11 cellular contexts compared by ENCODE assay signal in the genomic region with DNA sequence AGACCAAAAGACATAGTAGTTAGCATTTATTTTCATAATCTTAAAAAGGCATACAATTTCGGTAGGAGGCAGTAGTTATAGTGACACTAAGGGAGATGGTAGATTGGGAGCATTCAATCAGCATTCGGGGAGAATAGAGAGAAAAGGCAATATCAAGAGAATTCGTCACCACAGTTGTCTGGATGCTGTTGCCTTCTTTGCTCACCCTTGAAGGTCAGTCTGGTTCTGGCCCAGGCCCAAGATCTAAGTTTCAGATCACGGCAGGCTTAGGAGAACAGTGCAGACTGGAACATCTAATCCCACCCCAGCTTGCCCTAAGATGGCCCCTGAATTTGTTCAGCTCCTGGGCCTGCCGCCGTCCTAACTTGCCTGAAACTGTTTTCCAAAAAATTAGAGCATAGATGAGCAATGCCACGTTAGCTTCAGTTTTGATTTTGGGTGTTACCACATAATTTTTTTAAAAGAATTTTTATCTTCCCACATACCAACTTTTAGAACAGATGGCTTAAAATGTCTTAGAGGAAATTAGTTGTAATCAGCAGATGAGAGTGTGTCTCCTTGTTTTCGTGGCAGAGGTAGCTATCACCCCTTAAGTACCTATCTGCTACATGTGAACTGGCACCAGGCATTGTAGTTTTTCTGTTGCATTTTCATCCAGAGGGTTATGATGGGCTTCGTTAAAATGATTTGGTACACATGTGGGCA. TPM values are rescaled to one million over a fixed set of nuclear protein-coding genes. Genes with fewer than 3 reads are reported as not detected.
A peak's percentile ranks its signal among the peaks of the same experiment; 100 is the strongest.
DNase-seq lines count a peak whose midpoint lies in the region; ATAC-seq and TF ChIP-seq lines count a peak whose summit lies in the region.
"Had no signal": no experiment of that assay in that cellular context is flagged by ENCODE, and none has a peak within 500 bp of the region (broad histone marks: within the 10 kb centered on the region; RNA-seq: fewer than 3 reads in every experiment).

No MANE protein-coding gene starts in this region.

- TF ChIP-seq CTCF in AG10803 (conservative IDR thresholded peaks at IDR 0.05; ENCODE audit: low read length): no peak
- TF ChIP-seq CTCF in CD8-positive, alpha-beta T cell (IDR thresholded peaks at IDR 0.05): no peak
- no peak for TF ChIP-seq CTCF in mesothelial cell of epicardium (IDR thresholded peaks at IDR 0.05; ENCODE audit: unreplicated experiment)

- H3K27ac Mint-ChIP-seq in CD8-positive, alpha-beta T cell: peak overlapping the region; percentile 86
- H3K27ac Mint-ChIP-seq in activated T-helper 1 cell treated with anti-CD3 and anti-CD28 coated beads, Interleukin-12 subunit alpha, Interleukin-12 subunit beta, Interleukin-2, Interleukin-4 antibody, amounts not matched to agents 30 ng/mL and 10 ng/mL and 1 ng/mL, durations not matched to agents 14 hours and 24 hours and 36 hours: peak overlapping the region; percentile 47
- H3K27ac Mint-ChIP-seq in mesothelial cell of epicardium: peak overlapping the region; percentile 62
- H3K27ac Mint-ChIP-seq: GM23338 had no signal

- no peak overlapping the region for H3K4me3 ChIP-seq in AG10803 (ENCODE audit: low read length)
- no peak overlapping the region for H3K4me3 ChIP-seq in CD8-positive, alpha-beta T cell (ENCODE audit: low read depth, low read length)
- H3K4me3 ChIP-seq: cardiac muscle cell, esophagus muscularis mucosa, GM23338 had no signal

- POLR2A ChIA-PET in CD8-positive, alpha-beta T cell (lab: Charles Lee): interaction anchor here (0.7 to 1.9 kb wide), 6 partner anchors 9 to 103 kb away, joined by 3 to 12 read pairs (median 4); a partner anchor contains a TSS

- H3K27ac ChIP-seq in CD8-positive, alpha-beta T cell (ENCODE audit: low read depth, low read length): no peak overlapping the region
- H3K27ac ChIP-seq: cardiac muscle cell, esophagus muscularis mucosa had no signal

- peaks cover 52% of the 10 kb centered on the region for H3K4me1 ChIP-seq in CD8-positive, alpha-beta T cell (ENCODE audit: insufficient read depth, low read length)

- H3K4me1 Mint-ChIP-seq in CD8-positive, alpha-beta T cell (ENCODE audit: low read depth): peaks cover 70% of the 10 kb centered on the region
- peaks cover 60% of the 10 kb centered on the region for H3K4me1 Mint-ChIP-seq in activated T-helper 1 cell treated with anti-CD3 and anti-CD28 coated beads, Interleukin-12 subunit alpha, Interleukin-12 subunit beta, Interleukin-2, Interleukin-4 antibody, amounts not matched to agents 30 ng/mL and 10 ng/mL and 1 ng/mL, durations not matched to agents 14 hours and 24 hours and 36 hours (ENCODE audit: low read depth)
- H3K4me1 Mint-ChIP-seq in mesothelial cell of epicardium: peaks cover 28% of the 10 kb centered on the region
- H3K4me1 Mint-ChIP-seq: GM23338 had no signal

- H3K36me3 Mint-ChIP-seq in CD8-positive, alpha-beta T cell: peaks cover 28% of the 10 kb centered on the region
- peaks cover 19% of the 10 kb centered on the region for H3K36me3 Mint-ChIP-seq in activated T-helper 1 cell treated with anti-CD3 and anti-CD28 coated beads, Interleukin-12 subunit alpha, Interleukin-12 subunit beta, Interleukin-2, Interleukin-4 antibody, amounts not matched to agents 30 ng/mL and 10 ng/mL and 1 ng/mL, durations not matched to agents 14 hours and 24 hours and 36 hours (ENCODE audit: low read depth)
- H3K36me3 Mint-ChIP-seq in mesothelial cell of epicardium: no peaks in the 10 kb centered on the region

- H3K36me3 ChIP-seq in CD8-positive, alpha-beta T cell (ENCODE audit: insufficient read depth, low read length): no peaks in the 10 kb centered on the region
- H3K36me3 ChIP-seq: cardiac muscle cell, esophagus muscularis mucosa had no signal

- H3K9me3 ChIP-seq in CD8-positive, alpha-beta T cell (ENCODE audit: low read length): no peaks in the 10 kb centered on the region
- H3K9me3 ChIP-seq: esophagus muscularis mucosa had no signal

- ATAC-seq in CD8-positive, alpha-beta T cell: peak; percentile 13
- no peak for ATAC-seq in HG02588 (IDR thresholded peaks at IDR 0.05; ENCODE audit: unreplicated experiment)
- ATAC-seq: GM23338 had no signal

- peak overlapping the region; percentile 40 for H3K4me3 Mint-ChIP-seq in CD8-positive, alpha-beta T cell
- peak overlapping the region; percentile 45 for H3K4me3 Mint-ChIP-seq in activated T-helper 1 cell treated with anti-CD3 and anti-CD28 coated beads, Interleukin-12 subunit alpha, Interleukin-12 subunit beta, Interleukin-2, Interleukin-4 antibody, amounts not matched to agents 30 ng/mL and 10 ng/mL and 1 ng/mL, durations not matched to agents 14 hours and 24 hours and 36 hours
- H3K4me3 Mint-ChIP-seq in mesothelial cell of epicardium: no peak overlapping the region
- H3K4me3 Mint-ChIP-seq: GM23338 had no signal

- DNase-seq in AG10803 (ENCODE audit: low read depth) (peak; percentile 36), mesothelial cell of epicardium (ENCODE audit: low spot score in 2 of 2, unreplicated experiment in 2 of 2) (no peak), superior temporal gyrus (ENCODE audit: extremely low spot score) (no peak), NCI-H446 treated with DMSO at 0.1 percent for 48 hours (lab: John Stamatoyannopoulos, UW) (no peak)
- DNase-seq in CD8-positive, alpha-beta T cell: no peak
- no peak for DNase-seq in activated T-helper 1 cell treated with anti-CD3 and anti-CD28 coated beads, Interleukin-12 subunit alpha, Interleukin-12 subunit beta, Interleukin-2, Interleukin-4 antibody, amounts not matched to agents 30 ng/mL and 10 ng/mL and 1 ng/mL, durations not matched to agents 14 hours and 24 hours and 36 hours (ENCODE audit: low spot score)
- no peak for DNase-seq in NK-92 treated with Interleukin-12 subunit alpha and Interleukin-12 subunit beta, amount 100 ng/mL, for 24 hours (lab: John Stamatoyannopoulos, UW)

- CTCF ChIA-PET in CD8-positive, alpha-beta T cell (lab: Charles Lee): interaction anchor here (1.0 to 1.5 kb wide), 3 partner anchors 10 to 141 kb away, joined by 3 to 4 read pairs (median 4); no protein-coding TSS in a partner anchor

- intact Hi-C loops in CD8-positive, alpha-beta T cell (cut with DNase I, micrococcal nuclease): loop anchor here (2.0 to 10.0 kb wide), 2 partner anchors 67 to 415 kb away; a partner anchor contains a TSS
- intact Hi-C loops in activated T-helper 1 cell treated with anti-CD3 and anti-CD28 coated beads, Interleukin-12 subunit alpha, Interleukin-12 subunit beta, Interleukin-2, Interleukin-4 antibody, amounts not matched to agents 30 ng/mL and 10 ng/mL and 1 ng/mL, durations not matched to agents 14 hours and 24 hours and 36 hours (cut with micrococcal nuclease): loop anchor here (10.0 kb wide), 1 partner anchor 685 kb away; a partner anchor contains a TSS

- H3K9me3 Mint-ChIP-seq in CD8-positive, alpha-beta T cell: no peaks in the 10 kb centered on the region
- no peaks in the 10 kb centered on the region for H3K9me3 Mint-ChIP-seq in activated T-helper 1 cell treated with anti-CD3 and anti-CD28 coated beads, Interleukin-12 subunit alpha, Interleukin-12 subunit beta, Interleukin-2, Interleukin-4 antibody, amounts not matched to agents 30 ng/mL and 10 ng/mL and 1 ng/mL, durations not matched to agents 14 hours and 24 hours and 36 hours
- no peaks in the 10 kb centered on the region for H3K9me3 Mint-ChIP-seq in mesothelial cell of epicardium
- H3K9me3 Mint-ChIP-seq: GM23338 had no signal

- no peaks in the 10 kb centered on the region for H3K27me3 Mint-ChIP-seq in CD8-positive, alpha-beta T cell (ENCODE audit: low read depth)
- H3K27me3 Mint-ChIP-seq in activated T-helper 1 cell treated with anti-CD3 and anti-CD28 coated beads, Interleukin-12 subunit alpha, Interleukin-12 subunit beta, Interleukin-2, Interleukin-4 antibody, amounts not matched to agents 30 ng/mL and 10 ng/mL and 1 ng/mL, durations not matched to agents 14 hours and 24 hours and 36 hours (ENCODE audit: insufficient read depth): no peaks in the 10 kb centered on the region
- H3K27me3 Mint-ChIP-seq in mesothelial cell of epicardium (ENCODE audit: low read depth): no peaks in the 10 kb centered on the region

- no peaks in the 10 kb centered on the region for H3K27me3 ChIP-seq in CD8-positive, alpha-beta T cell (ENCODE audit: insufficient read depth, low read length)
- H3K27me3 ChIP-seq: cardiac muscle cell, esophagus muscularis mucosa had no signal

RNA-seq across cellular contexts. Expression of a gene that starts 8.3 kb away (rescaled TPM):
- total RNA-seq in CD8-positive, alpha-beta T cell: 10 to 100 TPM; 86.2 to 89.0 TPM
- total RNA-seq in activated T-helper 1 cell treated with anti-CD3 and anti-CD28 coated beads, Interleukin-12 subunit alpha, Interleukin-12 subunit beta, Interleukin-2, Interleukin-4 antibody, amounts not matched to agents 30 ng/mL and 10 ng/mL and 1 ng/mL, durations not matched to agents 14 hours and 24 hours and 36 hours: 50.9 and 51.4 TPM in 2 replicates
- total RNA-seq in mesothelial cell of epicardium: 20.6 to 23.5 TPM (median 23.1 TPM) in 3 replicates
